ENCODE assay signal across 9 cellular contexts in the genomic region with DNA sequence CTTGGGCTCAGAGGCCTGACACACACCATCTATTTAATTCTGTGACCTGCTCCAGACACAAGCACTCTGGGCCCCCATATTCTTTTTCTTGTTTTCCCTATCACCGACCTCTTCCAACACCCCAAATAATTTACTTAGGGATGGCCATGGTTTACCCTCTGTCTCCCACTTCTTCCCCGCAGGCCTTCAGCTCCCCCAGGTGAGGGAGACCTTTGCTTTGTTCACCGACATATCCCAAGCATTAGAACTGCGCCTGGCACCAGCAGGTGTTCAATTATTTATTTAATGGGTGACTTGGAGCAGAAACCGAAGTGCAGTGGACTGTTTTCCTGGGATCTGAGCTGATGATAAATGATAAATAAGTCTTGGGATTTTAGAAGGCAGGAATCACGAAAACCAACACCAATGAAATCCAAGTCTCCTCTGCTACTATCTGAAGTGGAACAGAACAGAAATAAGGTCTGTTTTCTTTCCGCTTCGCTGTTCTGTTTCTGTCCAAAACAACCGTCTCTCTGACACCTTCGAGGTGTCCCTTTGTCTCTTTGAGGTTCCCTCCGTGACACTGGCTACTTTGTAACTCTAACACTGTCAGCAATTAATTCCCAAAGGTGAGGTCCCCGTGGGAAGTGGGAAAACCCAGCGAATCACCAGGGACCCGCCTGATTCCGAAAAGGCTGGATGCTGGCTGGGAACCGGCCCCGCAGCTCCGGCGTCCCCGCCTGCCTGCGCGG. TPM values are rescaled to one million over a fixed set of nuclear protein-coding genes. Genes with fewer than 3 reads are reported as not detected.
DNase-seq lines count a peak whose midpoint lies in the region; ATAC-seq and TF ChIP-seq lines count a peak whose summit lies in the region.
"Had no signal": no experiment of that assay in that cellular context is flagged by ENCODE, and none has a peak within 500 bp of the region (broad histone marks: within the 10 kb centered on the region; RNA-seq: fewer than 3 reads in every experiment).

No MANE protein-coding gene starts in this region.

- no peak overlapping the region for H3K27ac Mint-ChIP-seq in memory B cell
- H3K27ac Mint-ChIP-seq in CD8-positive, alpha-beta memory T cell, result no peak overlapping the region
- H3K27ac Mint-ChIP-seq: activated CD8-positive, alpha-beta T cell treated with anti-CD3 and anti-CD28 coated beads for 36 hours had no signal

- no peaks in the 10 kb centered on the region for H3K36me3 Mint-ChIP-seq in memory B cell
- H3K36me3 Mint-ChIP-seq in CD8-positive, alpha-beta memory T cell, result no peaks in the 10 kb centered on the region

- DNase-seq in NCI-H1417 (lab: John Stamatoyannopoulos, UW), result peak in 2 of 3 experiments; percentile 78 to 84
- no peak for DNase-seq in NCI-H1417 treated with DMSO at 0.1 percent for 48 hours (lab: John Stamatoyannopoulos, UW)
- DNase-seq in breast epithelium (ENCODE audit: low spot score in 2 of 2), result no peak
- DNase-seq in memory B cell (ENCODE audit: low spot score in 2 of 2), result no peak
- DNase-seq in upper lobe of right lung, result no peak
- no peak for DNase-seq in CD8-positive, alpha-beta memory T cell
- no peak for DNase-seq in stimulated activated CD4-positive, alpha-beta T cell treated with anti-CD3 and anti-CD28 coated beads, Interleukin-4, amount 100 ng/mL, for 1 hour

- CTCF ChIA-PET in CD8-positive, alpha-beta memory T cell (lab: Charles Lee), result no interaction called here

- TF ChIP-seq POLR2A in breast epithelium (IDR thresholded peaks at IDR 0.05), result no peak

- no peaks in the 10 kb centered on the region for H3K9me3 ChIP-seq in breast epithelium
- H3K9me3 ChIP-seq in upper lobe of right lung, result no peaks in the 10 kb centered on the region
- no peaks in the 10 kb centered on the region for H3K9me3 ChIP-seq in CD8-positive, alpha-beta memory T cell (ENCODE audit: low read length)

- intact Hi-C loops in breast epithelium (cut with DNase I; ENCODE audit: low total_unique reads), result loop anchor here (1.0 kb wide), 1 partner anchor 28 kb away; no protein-coding TSS in a partner anchor
- intact Hi-C loops in upper lobe of right lung (cut with DNase I), result no loop called here

- H3K27me3 Mint-ChIP-seq in memory B cell, result peaks cover 22% of the 10 kb centered on the region
- peaks cover 22 to 38% of the 10 kb centered on the region in 2 donors for H3K27me3 Mint-ChIP-seq in CD8-positive, alpha-beta memory T cell

- ATAC-seq in memory B cell (ENCODE audit: low read depth) (no peak), upper lobe of right lung (no peak), HG03135 (IDR thresholded peaks at IDR 0.05; ENCODE audit: unreplicated experiment) (no peak)

- H3K27ac ChIP-seq in breast epithelium, result peak overlapping the region; percentile 92 to 96
- peak overlapping the region; percentile 95 for H3K27ac ChIP-seq in upper lobe of right lung
- H3K27ac ChIP-seq in CD8-positive, alpha-beta memory T cell (ENCODE audit: low read depth, low read length), result no peak overlapping the region

- H3K9me3 Mint-ChIP-seq in memory B cell, result no peaks in the 10 kb centered on the region
- peaks cover 0 to 7% (median 0%) of the 10 kb centered on the region in 5 donors for H3K9me3 Mint-ChIP-seq in CD8-positive, alpha-beta memory T cell
- H3K9me3 Mint-ChIP-seq: activated CD8-positive, alpha-beta T cell treated with anti-CD3 and anti-CD28 coated beads for 36 hours had no signal

- POLR2A ChIA-PET in CD8-positive, alpha-beta memory T cell (lab: Charles Lee), result no interaction called here

- peak overlapping the region; percentile 5 for H3K4me3 Mint-ChIP-seq in memory B cell
- H3K4me3 Mint-ChIP-seq in CD8-positive, alpha-beta memory T cell, result no peak overlapping the region
- H3K4me3 Mint-ChIP-seq: activated CD8-positive, alpha-beta T cell treated with anti-CD3 and anti-CD28 coated beads for 36 hours had no signal

- no peak for TF ChIP-seq CTCF in breast epithelium (IDR thresholded peaks at IDR 0.05)
- no peak for TF ChIP-seq CTCF in upper lobe of right lung (IDR thresholded peaks at IDR 0.05)

- peak overlapping the region; percentile 66 to 94 (median 81) for H3K4me3 ChIP-seq in breast epithelium
- H3K4me3 ChIP-seq in upper lobe of right lung, result peak overlapping the region; percentile 77
- H3K4me3 ChIP-seq in CD8-positive, alpha-beta memory T cell (ENCODE audit: low read length), result no peak overlapping the region

- peaks cover 6% of the 10 kb centered on the region for H3K4me1 Mint-ChIP-seq in memory B cell
- H3K4me1 Mint-ChIP-seq in CD8-positive, alpha-beta memory T cell, result no peaks in the 10 kb centered on the region

- H3K36me3 ChIP-seq in breast epithelium, result no peaks in the 10 kb centered on the region
- H3K36me3 ChIP-seq in upper lobe of right lung, result no peaks in the 10 kb centered on the region
- H3K36me3 ChIP-seq in CD8-positive, alpha-beta memory T cell (ENCODE audit: insufficient read depth, low read length), result no peaks in the 10 kb centered on the region

- H3K27me3 ChIP-seq in breast epithelium (no peaks in the 10 kb centered on the region), upper lobe of right lung (no peaks in the 10 kb centered on the region)
- no peaks in the 10 kb centered on the region for H3K27me3 ChIP-seq in CD8-positive, alpha-beta memory T cell (ENCODE audit: insufficient read depth, low read length, poor library complexity, severe bottlenecking)

- H3K4me1 ChIP-seq in breast epithelium, result peaks cover 3 to 8% of the 10 kb centered on the region in 2 donors
- H3K4me1 ChIP-seq in upper lobe of right lung, result peaks cover 30% of the 10 kb centered on the region
- H3K4me1 ChIP-seq in CD8-positive, alpha-beta memory T cell (ENCODE audit: insufficient read depth, low read length), result no peaks in the 10 kb centered on the region

RNA-seq across cellular contexts. Expression of a gene that starts 1.1 kb away (rescaled TPM):
- total RNA-seq in breast epithelium (100 to 1,000 TPM in 2 of 3 donors, 10 to 100 TPM in 1; 82.7 to 114 (median 104) TPM), upper lobe of right lung (116 TPM)
- total RNA-seq in CD8-positive, alpha-beta memory T cell, result under 1 TPM; 0.37 to 0.49 TPM
- polyA plus RNA-seq in CD8-positive, alpha-beta memory T cell, result not detected
- total RNA-seq: activated CD8-positive, alpha-beta T cell treated with anti-CD3 and anti-CD28 coated beads for 36 hours had no signal

Comparison
In these comparisons a context has a peak if more than half of its experiments do, and no peak if none do; other contexts are left out.
1. DNase-seq: peak in NCI-H1417 (2 of 3); none in NCI-H1417 treated with DMSO at 0.1 percent for 48 hours (single experiment), breast epithelium (0 of 2), memory B cell (0 of 2), upper lobe of right lung (single experiment), CD8-positive, alpha-beta memory T cell (0 of 5) and stimulated activated CD4-positive, alpha-beta T cell treated with anti-CD3 and anti-CD28 coated beads, Interleukin-4, amount 100 ng/mL, for 1 hour (single experiment).
2. RNA of a gene that starts 1.1 kb away (total RNA-seq): 116 TPM in upper lobe of right lung (single experiment) and 82.7 to 114 TPM in breast epithelium; 0.37 to 0.49 TPM in CD8-positive, alpha-beta memory T cell; every median in the first group is over 10 times any median in the second.